7 cellular contexts compared by ENCODE assay signal in the genomic region with DNA sequence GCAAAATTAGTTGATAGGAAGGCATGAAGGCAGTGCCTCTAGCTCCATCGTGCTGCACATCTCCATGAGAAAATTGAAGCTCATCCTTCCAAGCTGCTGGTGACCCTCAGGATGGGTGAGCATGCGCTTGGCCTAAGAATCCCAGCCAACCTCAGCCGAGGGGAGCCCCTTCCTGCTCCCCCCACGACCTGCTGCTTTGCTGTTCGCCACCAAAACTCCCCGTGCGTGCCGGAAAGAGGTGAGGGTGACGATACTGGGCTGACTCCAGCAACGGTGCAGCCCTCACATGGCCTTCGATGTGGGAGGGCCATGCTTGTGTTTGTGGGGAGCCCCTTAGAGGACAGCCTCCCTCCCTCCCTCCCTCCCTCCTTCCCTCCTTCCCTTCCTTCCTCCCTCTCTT.
"Had no signal": no experiment of that assay in that cellular context is flagged by ENCODE, and none has a peak within 500 bp of the region (broad histone marks: within the 10 kb centered on the region; RNA-seq: fewer than 3 reads in every experiment).

No MANE protein-coding gene starts in this region.

- ATAC-seq: HepG2 had no signal

- H3K4me3 ChIP-seq: GM23248 had no signal

- DNase-seq: GM23248, GOT3, H9, HCEC 1CT, KBM-7 had no signal

- H3K27ac ChIP-seq: GM23248, HL-60 had no signal
